Comparison of ENCODE assay signal across 15 cellular contexts in the genomic region with DNA sequence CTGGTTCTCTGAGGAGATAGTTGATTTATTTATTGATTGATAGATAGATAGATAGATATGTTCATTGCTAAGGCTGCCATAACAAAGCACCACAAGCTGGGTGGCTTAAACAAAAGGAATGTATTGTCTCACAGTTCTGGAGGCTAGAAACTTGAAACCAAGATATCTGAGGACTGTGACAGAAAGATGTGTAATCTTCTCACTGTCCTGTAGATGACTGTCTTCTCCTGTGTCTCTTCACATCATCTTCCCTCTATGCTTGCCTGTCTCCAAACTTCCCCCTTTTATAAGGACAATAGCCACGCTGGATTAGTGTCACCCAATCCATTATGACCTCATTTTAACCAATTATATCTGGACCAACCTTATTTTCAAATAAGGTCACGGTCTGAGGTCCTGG. TPM values are rescaled to one million over a fixed set of nuclear protein-coding genes. Genes with fewer than 3 reads are reported as not detected.
DNase-seq lines count a peak whose midpoint lies in the region; ATAC-seq and TF ChIP-seq lines count a peak whose summit lies in the region.
"Had no signal": no experiment of that assay in that cellular context is flagged by ENCODE, and none has a peak within 500 bp of the region (broad histone marks: within the 10 kb centered on the region; RNA-seq: fewer than 3 reads in every experiment).

No MANE protein-coding gene starts in this region.

- no peaks in the 10 kb centered on the region for H4K20me1 ChIP-seq in osteoblast (ENCODE audit: insufficient read depth, low read length)

- peak; percentile 58 for ATAC-seq in HG03442 (IDR thresholded peaks at IDR 0.05; ENCODE audit: unreplicated experiment)
- no peak for ATAC-seq in lower lobe of right lung
- ATAC-seq: body of pancreas had no signal

- peak; percentile 8 for DNase-seq in DMS53 (lab: John Stamatoyannopoulos, UW)
- no peak for DNase-seq in DMS53 treated with DMSO at 0.1 percent for 48 hours (lab: John Stamatoyannopoulos, UW; ENCODE audit: unreplicated experiment)
- DNase-seq in WERI-Rb-1: no peak
- peak; percentile 19 for DNase-seq in osteoblast (ENCODE audit: insufficient read length, low spot score, missing footprints)
- DNase-seq in GM10266 (ENCODE audit: extremely low spot score): no peak
- DNase-seq in BE2C: no peak
- no peak for DNase-seq in lower lobe of right lung
- DNase-seq: activated CD4-positive, CD25-positive, alpha-beta regulatory T cell; activated T-cell treated with anti-CD3 and anti-CD28 coated beads, Interleukin-2, amount 50 U/mL, for 48 hours; body of pancreas; NCI-H2081; stimulated activated CD8-positive, alpha-beta memory T cell treated with anti-CD3 and anti-CD28 coated beads, Interleukin-4, amount 100 ng/mL, for 48 hours had no signal

- intact Hi-C loops in lower lobe of right lung (cut with DNase I): no loop called here

- no peak overlapping the region for H3K4me2 ChIP-seq in osteoblast (ENCODE audit: insufficient read depth, low read length)

- H3K36me3 ChIP-seq in WERI-Rb-1 (no peaks in the 10 kb centered on the region), osteoblast (ENCODE audit: insufficient read depth, low read length) (peaks cover 15% of the 10 kb centered on the region), BE2C (peaks cover 12% of the 10 kb centered on the region; the same call in 1 of the 2 replicates), lower lobe of right lung (peaks cover 65% of the 10 kb centered on the region)

- H2AFZ ChIP-seq in osteoblast (ENCODE audit: low read length): no peak overlapping the region

- H3K9me3 ChIP-seq in WERI-Rb-1 (ENCODE audit: severe bottlenecking) (no peaks in the 10 kb centered on the region), osteoblast (ENCODE audit: low read depth, low read length) (no peaks in the 10 kb centered on the region), BE2C (no peaks in the 10 kb centered on the region), lower lobe of right lung (no peaks in the 10 kb centered on the region)
- H3K9me3 ChIP-seq: body of pancreas had no signal

- H3K27me3 ChIP-seq in WERI-Rb-1 (ENCODE audit: insufficient read depth, low read depth, severe bottlenecking) (no peaks in the 10 kb centered on the region), osteoblast (ENCODE audit: insufficient read depth, low read length) (no peaks in the 10 kb centered on the region), BE2C (no peaks in the 10 kb centered on the region), lower lobe of right lung (ENCODE audit: low read depth) (no peaks in the 10 kb centered on the region)
- H3K27me3 ChIP-seq: body of pancreas had no signal

- H3K4me3 ChIP-seq in WERI-Rb-1 (ENCODE audit: low read depth, low read length) (no peak overlapping the region), osteoblast (ENCODE audit: insufficient read depth, low read length) (no peak overlapping the region), BE2C (ENCODE audit: low read depth, low read length) (no peak overlapping the region), lower lobe of right lung (no peak overlapping the region)
- H3K4me3 ChIP-seq: body of pancreas had no signal

- TF ChIP-seq CTCF in WERI-Rb-1 (IDR thresholded peaks at IDR 0.05; ENCODE audit: low read depth, low read length) (peak; percentile 24; the same call in 1 of the 2 replicates), osteoblast (IDR thresholded peaks at IDR 0.05; ENCODE audit: extremely low read depth, low read depth, low read length) (peak; percentile 32), GM10266 (IDR thresholded peaks at IDR 0.05; ENCODE audit: control insufficient read depth, insufficient read depth, low read depth, missing control alignments) (no peak), BE2C (IDR thresholded peaks at IDR 0.05; ENCODE audit: low read depth, low read length) (no peak), lower lobe of right lung (IDR thresholded peaks at IDR 0.05) (no peak)

- H3K79me2 ChIP-seq in osteoblast (ENCODE audit: insufficient read depth, low read length): no peaks in the 10 kb centered on the region

- H3K4me1 ChIP-seq in osteoblast (ENCODE audit: insufficient read depth, low read length): peaks cover 8% of the 10 kb centered on the region
- 0 out of 2 replicates have a peak, but pooled peaks cover 3% of the 10 kb centered on the region for H3K4me1 ChIP-seq in BE2C
- H3K4me1 ChIP-seq in lower lobe of right lung: no peaks in the 10 kb centered on the region
- H3K4me1 ChIP-seq: body of pancreas had no signal

- H3K27ac ChIP-seq in WERI-Rb-1: no peak overlapping the region
- H3K27ac ChIP-seq in osteoblast (ENCODE audit: low read depth, low read length): peak overlapping the region; percentile 24
- H3K27ac ChIP-seq in lower lobe of right lung: no peak overlapping the region
- H3K27ac ChIP-seq: body of pancreas, epithelial cell of prostate, RWPE1 had no signal

RNA-seq across cellular contexts. Expression of a gene that starts 41.0 kb away (rescaled TPM):
- total RNA-seq in osteoblast (79.3 and 92.3 TPM in 2 replicates), lower lobe of right lung (60.5 TPM)
- 1.6 TPM for polyA plus RNA-seq in BE2C (2012; ENCODE audit: insufficient read depth, insufficient read length, low read depth)

Comparison
In these comparisons a context has a peak if more than half of its experiments do, and no peak if none do; other contexts are left out.
1. DNase-seq: peak in DMS53 (single experiment) and osteoblast (single experiment); none in DMS53 treated with DMSO at 0.1 percent for 48 hours (single experiment), WERI-Rb-1 (single experiment), GM10266 (single experiment), BE2C (single experiment) and lower lobe of right lung (single experiment).
2. CTCF ChIP-seq: peak in WERI-Rb-1 (single experiment) and osteoblast (single experiment); none in GM10266 (single experiment), BE2C (single experiment) and lower lobe of right lung (single experiment).